14 cellular contexts compared by ENCODE assay signal in genomic region chr1:4173731-4174130, GRCh38.
"Had no signal": no experiment of that assay in that cellular context is flagged by ENCODE, and none has a peak within 500 bp of the region (broad histone marks: within the 10 kb centered on the region; RNA-seq: fewer than 3 reads in every experiment).

No MANE protein-coding gene starts in this region.

- ATAC-seq: activated T-cell treated with anti-CD3 and anti-CD28 coated beads, Interleukin-2, amount 50 U/mL, for 4 hours; body of pancreas; heart left ventricle; left colon; lower lobe of right lung had no signal

- H3K36me3 ChIP-seq: colonic mucosa, heart left ventricle, lower lobe of right lung, ovary, tibial artery, vagina had no signal

- H3K27ac ChIP-seq: body of pancreas, colonic mucosa, heart left ventricle, lower lobe of right lung, ovary, tibial artery, vagina had no signal

- DNase-seq: activated CD4-positive, CD25-positive, alpha-beta regulatory T cell treated with anti-CD3 and anti-CD28 coated beads, Interleukin-2, amount 50 U/mL, for 72 hours; activated gamma-delta T cell; activated T-cell treated with anti-CD3 and anti-CD28 coated beads, Interleukin-2, amount 50 U/mL, for 4 hours; central memory CD4-positive, alpha-beta T cell; colonic mucosa; effector CD8-positive, alpha-beta T cell; foreskin melanocyte; heart left ventricle; left colon; lower lobe of right lung had no signal

- H3K4me1 ChIP-seq: body of pancreas, colonic mucosa, lower lobe of right lung, tibial artery, vagina had no signal

- H3K9me3 ChIP-seq: body of pancreas, colonic mucosa, heart left ventricle, lower lobe of right lung, ovary, tibial artery, vagina had no signal

- H3K4me3 ChIP-seq: body of pancreas, colonic mucosa, heart left ventricle, lower lobe of right lung, ovary, tibial artery, vagina had no signal

- H3K27me3 ChIP-seq: colonic mucosa, ovary, vagina had no signal
